ENCODE assay signal across 15 cellular contexts in genomic region chr3:78221796-78222195, GRCh38.
"Had no signal": no experiment of that assay in that cellular context is flagged by ENCODE, and none has a peak within 500 bp of the region (broad histone marks: within the 10 kb centered on the region; RNA-seq: fewer than 3 reads in every experiment).

No MANE protein-coding gene starts in this region.

- H3K27ac ChIP-seq: psoas muscle, sigmoid colon, upper lobe of left lung had no signal

- H3K27me3 ChIP-seq: sigmoid colon, upper lobe of left lung had no signal

- H3K27ac Mint-ChIP-seq: activated CD4-positive, alpha-beta T cell treated with anti-CD3 and anti-CD28 coated beads, Interleukin-2, amount 10 ng/mL, durations not matched to agents 24 days and 14 days; activated naive CD4-positive, alpha-beta T cell treated with anti-CD3 and anti-CD28 coated beads for 36 hours; memory B cell; nephron progenitor cell had no signal

- H3K9me3 ChIP-seq: psoas muscle, sigmoid colon, upper lobe of left lung had no signal

- H3K27me3 Mint-ChIP-seq: activated CD4-positive, alpha-beta T cell treated with anti-CD3 and anti-CD28 coated beads, Interleukin-2, amount 10 ng/mL, durations not matched to agents 24 days and 14 days; memory B cell had no signal

- H3K4me1 Mint-ChIP-seq: activated CD4-positive, alpha-beta T cell treated with anti-CD3 and anti-CD28 coated beads, Interleukin-2, amount 10 ng/mL, durations not matched to agents 24 days and 14 days; memory B cell had no signal

- H3K9me3 Mint-ChIP-seq: activated CD4-positive, alpha-beta T cell treated with anti-CD3 and anti-CD28 coated beads, Interleukin-2, amount 10 ng/mL, durations not matched to agents 24 days and 14 days had no signal

- H3K36me3 Mint-ChIP-seq: memory B cell had no signal

- H3K36me3 ChIP-seq: sigmoid colon, upper lobe of left lung had no signal

- H3K4me3 ChIP-seq: psoas muscle, sigmoid colon, upper lobe of left lung had no signal

- DNase-seq: activated CD4-positive, alpha-beta T cell treated with anti-CD3 and anti-CD28 coated beads, Interleukin-2, amount 10 ng/mL, durations not matched to agents 24 days and 14 days; activated naive CD4-positive, alpha-beta T cell treated with anti-CD3 and anti-CD28 coated beads for 36 hours; central memory CD4-positive, alpha-beta T cell; cortex of kidney; effector memory CD4-positive, alpha-beta T cell; erythroblast; nephron progenitor cell; psoas muscle; sigmoid colon; stimulated activated CD4-positive, alpha-beta T cell treated with anti-CD3 and anti-CD28 coated beads, Interleukin-12 subunit alpha, Interleukin-12 subunit beta, amount 100 ng/mL, for 4 hours; stimulated activated CD4-positive, alpha-beta T cell treated with anti-CD3 and anti-CD28 coated beads, Interleukin-2, amount 100 ng/mL, for 48 hours; stimulated activated naive CD4-positive, alpha-beta T cell treated with Interleukin-2 at 50 U/mL for 16 hours; T1000; upper lobe of left lung had no signal

- H3K4me1 ChIP-seq: psoas muscle, sigmoid colon, upper lobe of left lung had no signal

- H3K4me3 Mint-ChIP-seq: activated CD4-positive, alpha-beta T cell treated with anti-CD3 and anti-CD28 coated beads, Interleukin-2, amount 10 ng/mL, durations not matched to agents 24 days and 14 days; activated naive CD4-positive, alpha-beta T cell treated with anti-CD3 and anti-CD28 coated beads for 36 hours; memory B cell; nephron progenitor cell had no signal
